ENCODE assay signal across 8 cellular contexts in genomic region chr14:76761198-76761848, GRCh38. TPM values are rescaled to one million over a fixed set of nuclear protein-coding genes. Genes with fewer than 3 reads are reported as not detected.
DNase-seq lines count a peak whose midpoint lies in the region; ATAC-seq and TF ChIP-seq lines count a peak whose summit lies in the region.

Gene VASH1 (plus strand): TSS chr14:76761468. CDS start chr14:76762822, 1,354 bp downstream.

- H3K4me2 ChIP-seq in KMS-11: peak within 1 kb of the TSS; percentile 57

- H3K79me2 ChIP-seq in KMS-11 (ENCODE audit: insufficient read depth, low read depth): no peaks in the 10 kb centered on the region

- H3K27ac ChIP-seq in KMS-11 (no peak within 1 kb of the TSS), body of pancreas (peak within 1 kb of the TSS in 3 of 4 donors; percentile 4 to 62 (median 48))

- intact Hi-C loops in body of pancreas (cut with DNase I): no loop called here

- H3K4me3 ChIP-seq in KMS-11 (IDR thresholded peaks at IDR 0.05; ENCODE audit: insufficient read depth, low read depth, low read length) (no peak within 1 kb of the TSS), body of pancreas (peak within 1 kb of the TSS; percentile 5 to 35)

- H3K9ac ChIP-seq in KMS-11: no peak within 1 kb of the TSS

- WGBS in body of pancreas, 2 donors: 0 to 14% methylated on average over 1 to 74 of the region's 76 CpGs

- no peaks in the 10 kb centered on the region for H3K4me1 ChIP-seq in KMS-11 (ENCODE audit: low read depth, poor library complexity, severe bottlenecking)
- peaks cover 20% of the 10 kb centered on the region for H3K4me1 ChIP-seq in body of pancreas

- H3K36me3 ChIP-seq in KMS-11 (ENCODE audit: insufficient read depth) (no peaks in the 10 kb centered on the region), body of pancreas (replicated peaks in 1 of 2; ENCODE audit: insufficient read depth in 1 of 2, low read depth in 2 of 2) (no peaks in the 10 kb centered on the region)

- TF ChIP-seq CTCF in KMS-11 (conservative IDR thresholded peaks at IDR 0.05; ENCODE audit: low read depth, low read length): no peak
- TF ChIP-seq CTCF in body of pancreas (IDR thresholded peaks at IDR 0.05): no peak

- no peaks in the 10 kb centered on the region for H4K20me1 ChIP-seq in KMS-11 (ENCODE audit: insufficient read depth)

- ATAC-seq in GM21529 (IDR thresholded peaks at IDR 0.05; ENCODE audit: unreplicated experiment): peak; percentile 85
- peak; percentile 66 for ATAC-seq in body of pancreas

- DNase-seq in Daoy (ENCODE audit: low read depth) (peak; percentile 86), T-helper 22 cell (ENCODE audit: low read depth) (peak; percentile 33), body of pancreas (peak in 3 of 4 donors; percentile 47 to 61 (median 57)), hypothalamus (lab: John Stamatoyannopoulos, UW) (peak in 43 of 51 donors; percentile 16 to 83 (median 66)), renal cortical epithelial cell (ENCODE audit: low read depth) (peak; percentile 37), NCI-H1048 (lab: John Stamatoyannopoulos, UW) (no peak)

- H3K27me3 ChIP-seq in KMS-11 (ENCODE audit: insufficient read depth, low read depth) (no peaks in the 10 kb centered on the region; the same call in 1 of the 2 replicates), body of pancreas (no peaks in the 10 kb centered on the region)

- TF ChIP-seq POLR2A in body of pancreas (IDR thresholded peaks at IDR 0.05): peak in 1 of 3 donors; percentile 15

- no peaks in the 10 kb centered on the region for H3K9me3 ChIP-seq in body of pancreas

- H2AFZ ChIP-seq in KMS-11 (ENCODE audit: low read depth): peak within 1 kb of the TSS; percentile 76

RNA-seq across cellular contexts. Expression of gene VASH1, which starts in this region (rescaled TPM):
- total RNA-seq in Daoy (2014; rRNA removed; shearing (Covaris generic)): 2.7 and 2.9 TPM in 2 replicates
- 1 to 10 TPM; 3.1 to 5.9 TPM for total RNA-seq in body of pancreas
- 0.35 and 8.5 TPM in 2 replicates for total RNA-seq in renal cortical epithelial cell
